In genomic region chr10:98224509-98224908, GRCh38 we compare ENCODE assay signal across 1 cellular context.
TF ChIP-seq lines count a peak whose summit lies in the region.

No MANE protein-coding gene starts in this region.

TF ChIP-seq in IMR-90, 13 proteins besides CTCF, POLR2A, EP300 and RAD21 (continued from another document):
- no peak for TF ChIP-seq SMC3 (IDR thresholded peaks at IDR 0.05; ENCODE audit: low read depth, low read length)
